In the genomic region with DNA sequence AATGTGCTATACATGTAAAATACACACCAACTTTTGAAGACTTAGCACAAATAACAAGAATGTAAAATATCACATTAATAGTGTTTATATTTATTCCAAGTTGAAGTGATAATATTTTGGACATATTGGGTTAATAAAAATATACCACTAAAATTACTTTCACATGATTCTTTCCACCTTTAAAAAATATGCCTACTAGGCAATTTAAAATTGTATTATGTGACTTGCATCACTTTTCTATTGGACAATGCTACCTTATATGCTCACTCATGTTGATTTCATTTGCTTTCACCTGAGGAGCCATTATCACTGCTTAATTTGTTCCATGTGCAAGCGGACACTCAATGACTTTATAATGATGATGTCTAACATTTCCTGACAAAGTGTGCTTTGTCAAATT, we compare ENCODE assay signal across 26 cellular contexts.
"Had no signal": no experiment of that assay in that cellular context is flagged by ENCODE, and none has a peak within 500 bp of the region (broad histone marks: within the 10 kb centered on the region; RNA-seq: fewer than 3 reads in every experiment).

No MANE protein-coding gene starts in this region.

- H3K4me3 ChIP-seq: colonic mucosa, esophagus squamous epithelium, gastrocnemius medialis, heart right ventricle, left lung, lower lobe of right lung, mucosa of descending colon had no signal

- H3K9me3 ChIP-seq: colonic mucosa, esophagus squamous epithelium, gastrocnemius medialis, heart right ventricle, left lung, lower lobe of right lung, mucosa of descending colon had no signal

- DNase-seq: colonic mucosa; cortex of kidney; effector CD8-positive, alpha-beta T cell; effector memory CD8-positive, alpha-beta T cell; endodermal cell; erythroblast; esophagus squamous epithelium; foreskin fibroblast; foreskin melanocyte; gastrocnemius medialis; glutamatergic neuron; head of caudate nucleus; heart right ventricle; hippocampal formation; left cardiac atrium; left lung; left ventricle myocardium superior; lower lobe of right lung; mesenchymal stem cell; mucosa of descending colon; naive B cell had no signal

- H3K36me3 ChIP-seq: colonic mucosa, esophagus squamous epithelium, gastrocnemius medialis, heart right ventricle, left lung, lower lobe of right lung had no signal

- FAIRE-seq: endometrium, islet of Langerhans, keratinocyte had no signal

- H3K27me3 ChIP-seq: colonic mucosa, esophagus squamous epithelium, gastrocnemius medialis, left lung had no signal

- H3K27ac ChIP-seq: colonic mucosa, epithelial cell of prostate, esophagus squamous epithelium, gastrocnemius medialis, heart right ventricle, left lung, lower lobe of right lung had no signal

- ATAC-seq: effector memory CD8-positive, alpha-beta T cell; esophagus mucosa; gastrocnemius medialis; heart right ventricle; left cardiac atrium; left lung; left ventricle myocardium superior; lower lobe of right lung; mucosa of descending colon had no signal
